ENCODE assay signal across 30 cellular contexts in the genomic region with DNA sequence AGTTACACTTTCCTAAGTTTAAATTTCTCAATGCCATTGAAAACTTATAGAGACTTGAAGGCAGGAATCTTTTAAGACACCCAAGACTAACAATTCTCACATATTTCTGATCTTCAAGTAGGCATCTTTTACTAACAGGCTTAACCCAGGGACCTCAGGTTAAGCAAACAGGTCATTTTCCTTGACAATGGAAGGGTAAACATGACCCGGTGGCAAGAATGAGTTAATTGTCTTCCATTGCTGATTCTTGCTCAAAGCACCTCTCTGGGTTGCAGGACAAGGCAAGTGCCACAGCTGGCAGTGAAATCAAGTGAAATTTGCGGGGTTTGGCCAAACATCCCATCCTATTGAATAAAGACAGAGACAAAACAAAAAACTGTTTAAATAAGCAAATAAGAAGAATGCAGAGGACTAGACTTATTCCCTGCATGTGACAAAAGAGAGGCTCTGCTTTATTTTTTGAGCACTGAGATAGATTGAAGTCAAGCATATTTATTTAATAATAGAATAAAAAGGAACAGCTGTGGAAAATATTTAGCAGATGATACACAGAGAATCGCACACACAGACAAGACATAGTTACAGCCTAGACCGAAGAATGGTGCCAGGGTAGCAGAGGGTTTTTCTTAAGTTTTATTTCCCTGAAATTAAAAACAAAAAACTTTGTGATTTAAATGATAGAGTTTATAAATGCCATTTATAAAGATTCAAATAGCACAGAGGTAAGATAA. TPM values are rescaled to one million over a fixed set of nuclear protein-coding genes. Genes with fewer than 3 reads are reported as not detected.
DNase-seq lines count a peak whose midpoint lies in the region; ATAC-seq and TF ChIP-seq lines count a peak whose summit lies in the region.
"Had no signal": no experiment of that assay in that cellular context is flagged by ENCODE, and none has a peak within 500 bp of the region (broad histone marks: within the 10 kb centered on the region; RNA-seq: fewer than 3 reads in every experiment).

No MANE protein-coding gene starts in this region.

- H3K36me3 ChIP-seq in endodermal cell (ENCODE audit: control insufficient read depth, insufficient read depth, low read length): no peaks in the 10 kb centered on the region
- no peaks in the 10 kb centered on the region for H3K36me3 ChIP-seq in neural progenitor cell
- H3K36me3 ChIP-seq: colonic mucosa, heart right ventricle, thoracic aorta had no signal

- H3K27me3 ChIP-seq in endodermal cell (ENCODE audit: control insufficient read depth, insufficient read depth, low read length, poor library complexity, severe bottlenecking) (peaks cover 40% of the 10 kb centered on the region), neural progenitor cell (peaks cover 60% of the 10 kb centered on the region)
- H3K27me3 ChIP-seq: colonic mucosa, heart right ventricle had no signal

- H3K4me1 Mint-ChIP-seq in endodermal cell (peaks cover 44% of the 10 kb centered on the region), neural progenitor cell (no peaks in the 10 kb centered on the region)
- H3K4me1 Mint-ChIP-seq: activated CD4-positive, alpha-beta memory T cell treated with anti-CD3 and anti-CD28 coated beads, Interleukin-2, amount 10 ng/mL, durations not matched to agents 7 days and 5 days; activated naive CD4-positive, alpha-beta T cell treated with anti-CD3 and anti-CD28 coated beads, Interleukin-2, amount 50 U/mL, for 24 hours; activated T-helper 17 cell treated with anti-CD3 and anti-CD28 coated beads, Interleukin-2, amount 50 U/mL, for 72 hours; CD4-positive, alpha-beta memory T cell; immature natural killer cell; T-helper 17 cell had no signal

- H3K9me3 ChIP-seq in endodermal cell (ENCODE audit: control insufficient read depth, low read length) (peaks cover 4% of the 10 kb centered on the region), neural progenitor cell (ENCODE audit: low read depth) (no peaks in the 10 kb centered on the region)
- H3K9me3 ChIP-seq: colonic mucosa, heart right ventricle, thoracic aorta had no signal

- peak overlapping the region; percentile 14 for H3K4me3 Mint-ChIP-seq in endodermal cell
- H3K4me3 Mint-ChIP-seq in neural progenitor cell: no peak overlapping the region
- H3K4me3 Mint-ChIP-seq: activated CD4-positive, alpha-beta memory T cell treated with anti-CD3 and anti-CD28 coated beads, Interleukin-2, amount 10 ng/mL, durations not matched to agents 7 days and 5 days; activated naive CD4-positive, alpha-beta T cell treated with anti-CD3 and anti-CD28 coated beads, Interleukin-2, amount 50 U/mL, for 24 hours; activated T-helper 17 cell treated with anti-CD3 and anti-CD28 coated beads, Interleukin-2, amount 50 U/mL, for 72 hours; CD4-positive, alpha-beta memory T cell; immature natural killer cell; T-helper 17 cell had no signal

- H3K4me3 ChIP-seq in endodermal cell (ENCODE audit: low read length): peak overlapping the region; percentile 70
- H3K4me3 ChIP-seq in neural progenitor cell: no peak overlapping the region
- H3K4me3 ChIP-seq: colonic mucosa, heart right ventricle, thoracic aorta had no signal

- H3K27me3 Mint-ChIP-seq in endodermal cell (ENCODE audit: insufficient read depth) (peaks cover 74% of the 10 kb centered on the region), neural progenitor cell (ENCODE audit: insufficient read depth, low read depth) (peaks cover 5% of the 10 kb centered on the region)

- no peak overlapping the region for H2AFZ ChIP-seq in neural progenitor cell (replicated peaks)

- H3K27ac ChIP-seq in endodermal cell (ENCODE audit: low read depth, low read length) (no peak overlapping the region), neural progenitor cell (no peak overlapping the region)
- H3K27ac ChIP-seq: colonic mucosa, heart right ventricle, RWPE1, thoracic aorta had no signal

- H3K36me3 Mint-ChIP-seq in endodermal cell (ENCODE audit: low read depth) (no peaks in the 10 kb centered on the region), neural progenitor cell (no peaks in the 10 kb centered on the region)
- H3K36me3 Mint-ChIP-seq: activated naive CD4-positive, alpha-beta T cell treated with anti-CD3 and anti-CD28 coated beads, Interleukin-2, amount 50 U/mL, for 24 hours; CD4-positive, alpha-beta memory T cell; immature natural killer cell had no signal

- no peaks in the 10 kb centered on the region for H3F3A ChIP-seq in neural progenitor cell (ENCODE audit: low read depth)

- no peak overlapping the region for H3K27ac Mint-ChIP-seq in endodermal cell
- no peak overlapping the region for H3K27ac Mint-ChIP-seq in neural progenitor cell
- H3K27ac Mint-ChIP-seq: activated CD4-positive, alpha-beta memory T cell treated with anti-CD3 and anti-CD28 coated beads, Interleukin-2, amount 10 ng/mL, durations not matched to agents 7 days and 5 days; activated naive CD4-positive, alpha-beta T cell treated with anti-CD3 and anti-CD28 coated beads, Interleukin-2, amount 50 U/mL, for 24 hours; activated T-helper 17 cell treated with anti-CD3 and anti-CD28 coated beads, Interleukin-2, amount 50 U/mL, for 72 hours; CD4-positive, alpha-beta memory T cell; immature natural killer cell; T-helper 17 cell had no signal

- no peaks in the 10 kb centered on the region for H3K79me2 ChIP-seq in neural progenitor cell (ENCODE audit: low read depth)

- H4K20me1 ChIP-seq in neural progenitor cell (ENCODE audit: low read depth): no peaks in the 10 kb centered on the region

- TF ChIP-seq CTCF in endodermal cell (conservative IDR thresholded peaks at IDR 0.05) (no peak), neural progenitor cell (IDR thresholded peaks at IDR 0.05) (no peak)

- H3K4me1 ChIP-seq in endodermal cell (ENCODE audit: control insufficient read depth, insufficient read depth, low read length) (peaks cover 12% of the 10 kb centered on the region), neural progenitor cell (no peaks in the 10 kb centered on the region)
- H3K4me1 ChIP-seq: colonic mucosa had no signal

- ATAC-seq in HG03469 (IDR thresholded peaks at IDR 0.05; ENCODE audit: unreplicated experiment): no peak
- no peak for ATAC-seq in GM18909 (IDR thresholded peaks at IDR 0.05; ENCODE audit: poor library complexity, unreplicated experiment)
- ATAC-seq: activated T-helper 17 cell treated with anti-CD3 and anti-CD28 coated beads, Interleukin-2, amount 50 U/mL, for 72 hours; heart right ventricle; stimulated activated naive CD8-positive, alpha-beta T cell treated with anti-CD3 and anti-CD28 coated beads, Interleukin-15, Interleukin-2, amounts not matched to agents 100 U/mL and 50 U/mL, for 24 hours; T-helper 17 cell had no signal

- DNase-seq in ELF-1 (ENCODE audit: low read depth, low spot score): peak; percentile 14
- DNase-seq in NCI-H1930 (lab: John Stamatoyannopoulos, UW): peak; percentile 69 to 70
- peak; percentile 64 for DNase-seq in endodermal cell
- DNase-seq in neural progenitor cell (ENCODE audit: low spot score): peak; percentile 28
- no peak for DNase-seq in stimulated activated naive CD4-positive, alpha-beta T cell (lab: John Stamatoyannopoulos, UW)
- DNase-seq in 8988T: no peak
- DNase-seq: activated CD4-positive, alpha-beta memory T cell treated with anti-CD3 and anti-CD28 coated beads, Interleukin-2, amount 10 ng/mL, durations not matched to agents 7 days and 5 days; activated CD4-positive, alpha-beta T cell treated with anti-CD3 and anti-CD28 coated beads for 1 hour; amygdala; CD4-positive, alpha-beta memory T cell; colonic mucosa; effector CD8-positive, alpha-beta T cell; erythroblast; foreskin fibroblast; HCEC 1CT; heart right ventricle; immature natural killer cell; Kasumi-1; NCI-H187 treated with DMSO at 0.1 percent for 48 hours; NCI-H2227 treated with DMSO at 0.1 percent for 48 hours; NCI-H82; stimulated activated naive CD8-positive, alpha-beta T cell treated with anti-CD3 and anti-CD28 coated beads, Interleukin-15, Interleukin-2, amounts not matched to agents 100 U/mL and 50 U/mL, for 24 hours; T-helper 17 cell had no signal

- H3K4me2 ChIP-seq in neural progenitor cell: peak overlapping the region; percentile 0

- H3K9me3 Mint-ChIP-seq in endodermal cell: peaks cover 4% of the 10 kb centered on the region
- H3K9me3 Mint-ChIP-seq in neural progenitor cell: no peaks in the 10 kb centered on the region
- H3K9me3 Mint-ChIP-seq: activated CD4-positive, alpha-beta memory T cell treated with anti-CD3 and anti-CD28 coated beads, Interleukin-2, amount 10 ng/mL, durations not matched to agents 7 days and 5 days; activated naive CD4-positive, alpha-beta T cell treated with anti-CD3 and anti-CD28 coated beads, Interleukin-2, amount 50 U/mL, for 24 hours; immature natural killer cell had no signal

- WGBS in endodermal cell (ENCODE audit: insufficient coverage in 1 of 2, insufficient read length in 1 of 2), 2 experiments: 40 to 94% methylated on average over 2 to 4 of the region's 4 CpGs

- H3K9ac ChIP-seq in endodermal cell (ENCODE audit: extremely low read depth, low read length, poor library complexity, severe bottlenecking) (peak overlapping the region; percentile 16), neural progenitor cell (no peak overlapping the region)

RNA-seq across cellular contexts. Expression of gene MITF, which starts 56.0 kb away (rescaled TPM):
- total RNA-seq in endodermal cell (1 to 10 TPM; 1.8 to 3.0 TPM), neural progenitor cell (ENCODE audit: low replicate concordance) (0.09 TPM in 1 of 2 replicates, not detected in the other)
- polyA plus RNA-seq in endodermal cell (2013, experiment 1 of 2): 2.9 TPM
- polyA plus RNA-seq in endodermal cell (2013, experiment 2 of 2): 1.8 TPM
- total RNA-seq: activated CD4-positive, alpha-beta memory T cell treated with anti-CD3 and anti-CD28 coated beads, Interleukin-2, amount 10 ng/mL, durations not matched to agents 7 days and 5 days; activated T-helper 17 cell treated with anti-CD3 and anti-CD28 coated beads, Interleukin-2, amount 50 U/mL, for 72 hours; OCI-LY7 had no signal
- polyA plus RNA-seq: CD4-positive, alpha-beta memory T cell had no signal

Comparison
In these comparisons a context has a peak if more than half of its experiments do, and no peak if none do; other contexts are left out.
1. DNase-seq: peak in ELF-1 (single experiment), NCI-H1930 (2 of 2), endodermal cell (single experiment) and neural progenitor cell (single experiment); none in stimulated activated naive CD4-positive, alpha-beta T cell (0 of 6) and 8988T (single experiment).